Comparison of ENCODE assay signal across 2 cellular contexts in the genomic region with DNA sequence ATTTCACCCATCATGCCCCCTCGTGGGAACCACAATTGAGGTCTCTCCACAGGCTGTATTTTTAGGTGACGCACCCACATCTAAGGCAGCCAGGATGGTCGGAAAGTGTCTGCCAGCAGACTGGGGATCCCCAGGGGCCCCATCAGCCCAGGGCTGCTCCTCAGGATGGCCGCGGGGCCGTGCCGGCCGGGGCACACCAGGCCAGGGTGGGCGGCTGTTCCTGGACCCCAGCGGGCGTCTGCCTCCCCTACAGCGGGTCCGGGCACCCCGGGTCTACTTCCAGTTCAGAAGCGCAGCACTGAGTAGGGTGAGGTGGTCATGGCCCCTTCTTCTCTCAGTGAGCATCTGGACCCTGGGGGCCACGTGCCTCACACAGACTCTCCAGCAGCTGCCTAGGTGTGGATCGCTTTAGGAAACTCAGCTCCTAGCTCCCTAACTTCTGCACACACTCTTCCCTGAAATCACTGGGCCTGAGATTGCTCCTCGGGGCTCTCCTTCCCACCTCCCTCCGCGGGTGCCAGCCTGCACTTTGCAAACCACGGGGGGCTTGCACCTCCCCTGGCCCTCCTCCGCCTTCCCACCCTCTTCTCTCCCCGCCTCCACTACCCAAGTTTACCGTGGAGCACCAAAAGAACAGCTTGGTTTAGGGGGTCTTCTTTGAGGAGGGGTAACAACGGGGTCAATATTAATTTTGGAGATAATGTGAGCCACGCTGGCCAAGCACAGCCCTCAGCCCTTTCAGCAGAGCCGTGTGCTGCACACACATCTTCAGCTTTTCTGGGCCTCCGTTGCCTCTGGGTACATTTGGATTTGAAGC.
TF ChIP-seq lines count a peak whose summit lies in the region.

No MANE protein-coding gene starts in this region.

TF ChIP-seq in K562, 482 proteins besides CTCF, POLR2A, EP300 and RAD21 (continues in another document):
- TF ChIP-seq ZNF785 (CRISPR knock-in tag; IDR thresholded peaks at IDR 0.05) (no peak), SIRT6 (IDR thresholded peaks at IDR 0.05; ENCODE audit: low read depth, low read length) (no peak), YY1 (IDR thresholded peaks at IDR 0.05; ENCODE audit: borderline replicate concordance in 1 of 3, control insufficient read depth in 1 of 3, extremely low read depth in 1 of 3, insufficient read depth in 3 of 3, insufficient read length in 1 of 3, insufficient replicate concordance in 2 of 3, low read depth in 1 of 3, low read length in 2 of 3) (no peak), HLTF (IDR thresholded peaks at IDR 0.05) (no peak), ZNF766 (CRISPR knock-in tag; conservative IDR thresholded peaks at IDR 0.05) (no peak), MAFK (IDR thresholded peaks at IDR 0.05; ENCODE audit: low read length) (no peak), TRIM24 (IDR thresholded peaks at IDR 0.05) (no peak), KLF16 (IDR thresholded peaks at IDR 0.05) (no peak), ZNF224 (CRISPR knock-in tag; IDR thresholded peaks at IDR 0.05) (no peak)
- TF ChIP-seq, protein P1, sequence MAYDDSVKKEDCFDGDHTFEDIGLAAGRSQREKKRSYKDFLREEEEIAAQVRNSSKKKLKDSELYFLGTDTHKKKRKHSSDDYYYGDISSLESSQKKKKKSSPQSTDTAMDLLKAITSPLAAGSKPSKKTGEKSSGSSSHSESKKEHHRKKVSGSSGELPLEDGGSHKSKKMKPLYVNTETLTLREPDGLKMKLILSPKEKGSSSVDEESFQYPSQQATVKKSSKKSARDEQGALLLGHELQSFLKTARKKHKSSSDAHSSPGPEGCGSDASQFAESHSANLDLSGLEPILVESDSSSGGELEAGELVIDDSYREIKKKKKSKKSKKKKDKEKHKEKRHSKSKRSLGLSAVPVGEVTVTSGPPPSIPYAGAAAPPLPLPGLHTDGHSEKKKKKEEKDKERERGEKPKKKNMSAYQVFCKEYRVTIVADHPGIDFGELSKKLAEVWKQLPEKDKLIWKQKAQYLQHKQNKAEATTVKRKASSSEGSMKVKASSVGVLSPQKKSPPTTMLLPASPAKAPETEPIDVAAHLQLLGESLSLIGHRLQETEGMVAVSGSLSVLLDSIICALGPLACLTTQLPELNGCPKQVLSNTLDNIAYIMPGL (CRISPR knock-in tag; IDR thresholded peaks at IDR 0.05) = no peak
- TF ChIP-seq, protein P2, sequence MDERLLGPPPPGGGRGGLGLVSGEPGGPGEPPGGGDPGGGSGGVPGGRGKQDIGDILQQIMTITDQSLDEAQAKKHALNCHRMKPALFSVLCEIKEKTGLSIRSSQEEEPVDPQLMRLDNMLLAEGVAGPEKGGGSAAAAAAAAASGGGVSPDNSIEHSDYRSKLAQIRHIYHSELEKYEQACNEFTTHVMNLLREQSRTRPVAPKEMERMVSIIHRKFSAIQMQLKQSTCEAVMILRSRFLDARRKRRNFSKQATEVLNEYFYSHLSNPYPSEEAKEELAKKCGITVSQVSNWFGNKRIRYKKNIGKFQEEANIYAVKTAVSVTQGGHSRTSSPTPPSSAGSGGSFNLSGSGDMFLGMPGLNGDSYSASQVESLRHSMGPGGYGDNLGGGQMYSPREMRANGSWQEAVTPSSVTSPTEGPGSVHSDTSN (CRISPR knock-in tag; IDR thresholded peaks at IDR 0.05; ENCODE audit: low read depth) = no peak
- TF ChIP-seq, protein P2 (tag; conservative IDR thresholded peaks at IDR 0.05; ENCODE audit: low read depth) = no peak
- TF ChIP-seq, protein P3, sequence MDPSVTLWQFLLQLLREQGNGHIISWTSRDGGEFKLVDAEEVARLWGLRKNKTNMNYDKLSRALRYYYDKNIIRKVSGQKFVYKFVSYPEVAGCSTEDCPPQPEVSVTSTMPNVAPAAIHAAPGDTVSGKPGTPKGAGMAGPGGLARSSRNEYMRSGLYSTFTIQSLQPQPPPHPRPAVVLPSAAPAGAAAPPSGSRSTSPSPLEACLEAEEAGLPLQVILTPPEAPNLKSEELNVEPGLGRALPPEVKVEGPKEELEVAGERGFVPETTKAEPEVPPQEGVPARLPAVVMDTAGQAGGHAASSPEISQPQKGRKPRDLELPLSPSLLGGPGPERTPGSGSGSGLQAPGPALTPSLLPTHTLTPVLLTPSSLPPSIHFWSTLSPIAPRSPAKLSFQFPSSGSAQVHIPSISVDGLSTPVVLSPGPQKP (CRISPR knock-in tag; IDR thresholded peaks at IDR 0.05) = no peak
- TF ChIP-seq, protein P4, sequence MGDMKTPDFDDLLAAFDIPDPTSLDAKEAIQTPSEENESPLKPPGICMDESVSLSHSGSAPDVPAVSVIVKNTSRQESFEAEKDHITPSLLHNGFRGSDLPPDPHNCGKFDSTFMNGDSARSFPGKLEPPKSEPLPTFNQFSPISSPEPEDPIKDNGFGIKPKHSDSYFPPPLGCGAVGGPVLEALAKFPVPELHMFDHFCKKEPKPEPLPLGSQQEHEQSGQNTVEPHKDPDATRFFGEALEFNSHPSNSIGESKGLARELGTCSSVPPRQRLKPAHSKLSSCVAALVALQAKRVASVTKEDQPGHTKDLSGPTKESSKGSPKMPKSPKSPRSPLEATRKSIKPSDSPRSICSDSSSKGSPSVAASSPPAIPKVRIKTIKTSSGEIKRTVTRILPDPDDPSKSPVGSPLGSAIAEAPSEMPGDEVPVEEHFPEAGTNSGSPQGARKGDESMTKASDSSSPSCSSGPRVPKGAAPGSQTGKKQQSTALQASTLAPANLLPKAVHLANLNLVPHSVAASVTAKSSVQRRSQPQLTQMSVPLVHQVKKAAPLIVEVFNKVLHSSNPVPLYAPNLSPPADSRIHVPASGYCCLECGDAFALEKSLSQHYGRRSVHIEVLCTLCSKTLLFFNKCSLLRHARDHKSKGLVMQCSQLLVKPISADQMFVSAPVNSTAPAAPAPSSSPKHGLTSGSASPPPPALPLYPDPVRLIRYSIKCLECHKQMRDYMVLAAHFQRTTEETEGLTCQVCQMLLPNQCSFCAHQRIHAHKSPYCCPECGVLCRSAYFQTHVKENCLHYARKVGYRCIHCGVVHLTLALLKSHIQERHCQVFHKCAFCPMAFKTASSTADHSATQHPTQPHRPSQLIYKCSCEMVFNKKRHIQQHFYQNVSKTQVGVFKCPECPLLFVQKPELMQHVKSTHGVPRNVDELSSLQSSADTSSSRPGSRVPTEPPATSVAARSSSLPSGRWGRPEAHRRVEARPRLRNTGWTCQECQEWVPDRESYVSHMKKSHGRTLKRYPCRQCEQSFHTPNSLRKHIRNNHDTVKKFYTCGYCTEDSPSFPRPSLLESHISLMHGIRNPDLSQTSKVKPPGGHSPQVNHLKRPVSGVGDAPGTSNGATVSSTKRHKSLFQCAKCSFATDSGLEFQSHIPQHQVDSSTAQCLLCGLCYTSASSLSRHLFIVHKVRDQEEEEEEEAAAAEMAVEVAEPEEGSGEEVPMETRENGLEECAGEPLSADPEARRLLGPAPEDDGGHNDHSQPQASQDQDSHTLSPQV (IDR thresholded peaks at IDR 0.05) = no peak

TF ChIP-seq in HEK293T, 16 proteins besides CTCF, POLR2A, EP300 and RAD21:
- TF ChIP-seq FOXM1 (IDR thresholded peaks at IDR 0.05; ENCODE audit: borderline replicate concordance) (no peak), FOXA1 (IDR thresholded peaks at IDR 0.05) (no peak), LEF1 (IDR thresholded peaks at IDR 0.05; ENCODE audit: borderline replicate concordance) (no peak), ZNF384 (IDR thresholded peaks at IDR 0.05) (no peak), BHLHE40 (IDR thresholded peaks at IDR 0.05; ENCODE audit: borderline replicate concordance) (no peak), FOXK2 (IDR thresholded peaks at IDR 0.05) (no peak), TARDBP (IDR thresholded peaks at IDR 0.05) (no peak), L3MBTL2 (conservative IDR thresholded peaks at IDR 0.05) (no peak), SP1 (IDR thresholded peaks at IDR 0.05) (no peak), HDGF (IDR thresholded peaks at IDR 0.05; ENCODE audit: borderline replicate concordance) (no peak), ELF4 (IDR thresholded peaks at IDR 0.05) (no peak), NFRKB (IDR thresholded peaks at IDR 0.05) (no peak), SUZ12 (IDR thresholded peaks at IDR 0.05) (no peak), CTBP1 (IDR thresholded peaks at IDR 0.05; ENCODE audit: borderline replicate concordance) (no peak), ARNT (IDR thresholded peaks at IDR 0.05) (no peak)
- TF ChIP-seq, protein P5, sequence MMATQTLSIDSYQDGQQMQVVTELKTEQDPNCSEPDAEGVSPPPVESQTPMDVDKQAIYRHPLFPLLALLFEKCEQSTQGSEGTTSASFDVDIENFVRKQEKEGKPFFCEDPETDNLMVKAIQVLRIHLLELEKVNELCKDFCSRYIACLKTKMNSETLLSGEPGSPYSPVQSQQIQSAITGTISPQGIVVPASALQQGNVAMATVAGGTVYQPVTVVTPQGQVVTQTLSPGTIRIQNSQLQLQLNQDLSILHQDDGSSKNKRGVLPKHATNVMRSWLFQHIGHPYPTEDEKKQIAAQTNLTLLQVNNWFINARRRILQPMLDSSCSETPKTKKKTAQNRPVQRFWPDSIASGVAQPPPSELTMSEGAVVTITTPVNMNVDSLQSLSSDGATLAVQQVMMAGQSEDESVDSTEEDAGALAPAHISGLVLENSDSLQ (IDR thresholded peaks at IDR 0.05) = no peak
